ENCODE assay signal across 3 cellular contexts in genomic region chr2:46886268-46887027, GRCh38.
TF ChIP-seq lines count a peak whose summit lies in the region.

No MANE protein-coding gene starts in this region.

TF ChIP-seq in SK-N-SH, 30 proteins besides CTCF, POLR2A, EP300 and RAD21:
- TF ChIP-seq USF1 (IDR thresholded peaks at IDR 0.05; ENCODE audit: borderline replicate concordance, low read depth), result no peak
TF ChIP-seq in SK-N-SH: peak in this region for 0.

TF ChIP-seq in SK-N-SH treated with all-trans-retinoic acid at 6 μM for 48 hours, 23 proteins besides CTCF, POLR2A, EP300 and RAD21 (continued from another document):
- TF ChIP-seq POU6F1 (CRISPR knock-in tag; IDR thresholded peaks at IDR 0.05; ENCODE audit: borderline replicate concordance, low read depth), result no peak
- TF ChIP-seq ZNF70 (CRISPR knock-in tag; IDR thresholded peaks at IDR 0.05), result no peak

TF ChIP-seq in HEK293, 187 proteins besides CTCF, POLR2A, EP300 and RAD21 (continued from another document):
- no peak for TF ChIP-seq REST (tag by site-specific recombination; IDR thresholded peaks at IDR 0.05)
